13 cellular contexts compared by ENCODE assay signal in the genomic region with DNA sequence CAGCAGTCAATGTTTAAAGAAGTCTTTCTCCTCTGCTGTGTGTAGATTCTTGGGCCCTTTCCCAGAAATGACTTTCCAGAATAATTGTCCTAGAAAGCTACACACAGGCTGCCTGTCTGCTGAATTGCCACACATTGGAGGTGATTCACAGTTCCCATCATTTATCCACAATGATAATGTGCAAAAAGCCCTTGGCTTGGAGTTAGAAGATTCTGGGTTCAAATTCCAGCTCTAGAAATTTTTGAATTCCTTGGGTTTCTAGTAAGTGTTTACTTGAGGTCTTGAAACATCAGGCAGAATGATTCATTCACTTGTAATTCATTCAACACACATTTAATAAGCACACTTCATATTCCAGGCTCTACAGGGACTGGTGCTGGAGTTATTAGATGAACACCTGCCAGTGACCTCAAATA. TPM values are rescaled to one million over a fixed set of nuclear protein-coding genes. Genes with fewer than 3 reads are reported as not detected.
DNase-seq lines count a peak whose midpoint lies in the region; ATAC-seq, FAIRE-seq and TF ChIP-seq lines count a peak whose summit lies in the region.
"Had no signal": no experiment of that assay in that cellular context is flagged by ENCODE, and none has a peak within 500 bp of the region (broad histone marks: within the 10 kb centered on the region; RNA-seq: fewer than 3 reads in every experiment).

No MANE protein-coding gene starts in this region.

- H3K4me1 ChIP-seq in right atrium auricular region (no peaks in the 10 kb centered on the region), RWPE2 (ENCODE audit: insufficient read depth, poor library complexity, severe bottlenecking) (peaks cover 18% of the 10 kb centered on the region), SJCRH30 (peaks cover 6% of the 10 kb centered on the region; the same call in 1 of the 2 replicates)

- TF ChIP-seq CTCF in right atrium auricular region (IDR thresholded peaks at IDR 0.05): no peak
- no peak for TF ChIP-seq CTCF in RWPE2 (IDR thresholded peaks at IDR 0.05; ENCODE audit: poor library complexity, severe bottlenecking)

- peak; percentile 40 for ATAC-seq in left ventricle myocardium superior
- peak; percentile 71 for ATAC-seq in RWPE2 (ENCODE audit: low read depth)
- ATAC-seq: stimulated activated naive CD8-positive, alpha-beta T cell treated with anti-CD3 and anti-CD28 coated beads, Interleukin-15, Interleukin-2, amounts not matched to agents 100 U/mL and 50 U/mL, for 24 hours had no signal

- H3K27me3 ChIP-seq in right atrium auricular region (no peaks in the 10 kb centered on the region), RWPE2 (ENCODE audit: insufficient read depth, poor library complexity, severe bottlenecking) (no peaks in the 10 kb centered on the region), SJCRH30 (no peaks in the 10 kb centered on the region)

- H3K36me3 ChIP-seq in right atrium auricular region (no peaks in the 10 kb centered on the region), RWPE2 (ENCODE audit: low read depth) (no peaks in the 10 kb centered on the region), SJCRH30 (no peaks in the 10 kb centered on the region)

- intact Hi-C loops in left ventricle myocardium superior (cut with micrococcal nuclease): no loop called here

- H3K4me3 ChIP-seq in right atrium auricular region: no peak overlapping the region
- no peak overlapping the region for H3K4me3 ChIP-seq in RWPE2 (ENCODE audit: severe bottlenecking)
- H3K4me3 ChIP-seq in SJCRH30: no peak overlapping the region
- H3K4me3 ChIP-seq: skin epidermis had no signal

- H3K9me3 ChIP-seq in right atrium auricular region (no peaks in the 10 kb centered on the region), RWPE2 (ENCODE audit: severe bottlenecking) (no peaks in the 10 kb centered on the region), SJCRH30 (replicated peaks) (no peaks in the 10 kb centered on the region)

- DNase-seq in left ventricle myocardium superior (no peak), right atrium auricular region (ENCODE audit: low spot score) (no peak), RWPE2 (ENCODE audit: low spot score) (no peak), frontal cortex (ENCODE audit: low spot score in 2 of 2) (peak; percentile 10 to 42), urothelium cell line (ENCODE audit: low spot score) (peak; percentile 59), SJCRH30 (no peak)
- no peak for DNase-seq in stimulated activated CD4-positive, alpha-beta T cell treated with anti-CD3 and anti-CD28 coated beads, Interleukin-4, amount 100 ng/mL, for 1 hour
- DNase-seq in activated CD4-positive, alpha-beta T cell treated with anti-CD3 and anti-CD28 coated beads for 48 hours: no peak
- DNase-seq: KG1; Right ventricle myocardium superior; stimulated activated naive CD8-positive, alpha-beta T cell treated with anti-CD3 and anti-CD28 coated beads, Interleukin-15, Interleukin-2, amounts not matched to agents 100 U/mL and 50 U/mL, for 24 hours had no signal

- no peak for FAIRE-seq in frontal cortex (lab: Jason Lieb, UNC)
- FAIRE-seq in urothelium cell line (lab: Jason Lieb, UNC): no peak

- H3K27ac ChIP-seq in right atrium auricular region: no peak overlapping the region
- H3K27ac ChIP-seq in RWPE2 (ENCODE audit: poor library complexity, severe bottlenecking): peak overlapping the region; percentile 27
- H3K27ac ChIP-seq in SJCRH30: no peak overlapping the region
- H3K27ac ChIP-seq: C4-2B, skin epidermis had no signal

RNA-seq across cellular contexts. Expression of gene EPB41L4B, which starts 28.6 kb away (rescaled TPM):
- total RNA-seq in left ventricle myocardium superior (8.9 TPM), right atrium auricular region (10 to 100 TPM; 15.3 to 30.4 TPM), frontal cortex (2.9 TPM)
- 1.7 and 1.8 TPM in 2 replicates for total RNA-seq in SJCRH30 (2014; rRNA removed; shearing (Covaris generic))

Comparison
In these comparisons a context has a peak if more than half of its experiments do, and no peak if none do; other contexts are left out.
1. DNase-seq: peak in frontal cortex (2 of 2) and urothelium cell line (single experiment); none in left ventricle myocardium superior (single experiment), right atrium auricular region (single experiment), RWPE2 (single experiment), SJCRH30 (0 of 2), stimulated activated CD4-positive, alpha-beta T cell treated with anti-CD3 and anti-CD28 coated beads, Interleukin-4, amount 100 ng/mL, for 1 hour (single experiment) and activated CD4-positive, alpha-beta T cell treated with anti-CD3 and anti-CD28 coated beads for 48 hours (single experiment).